8 cellular contexts compared by ENCODE assay signal in the genomic region with DNA sequence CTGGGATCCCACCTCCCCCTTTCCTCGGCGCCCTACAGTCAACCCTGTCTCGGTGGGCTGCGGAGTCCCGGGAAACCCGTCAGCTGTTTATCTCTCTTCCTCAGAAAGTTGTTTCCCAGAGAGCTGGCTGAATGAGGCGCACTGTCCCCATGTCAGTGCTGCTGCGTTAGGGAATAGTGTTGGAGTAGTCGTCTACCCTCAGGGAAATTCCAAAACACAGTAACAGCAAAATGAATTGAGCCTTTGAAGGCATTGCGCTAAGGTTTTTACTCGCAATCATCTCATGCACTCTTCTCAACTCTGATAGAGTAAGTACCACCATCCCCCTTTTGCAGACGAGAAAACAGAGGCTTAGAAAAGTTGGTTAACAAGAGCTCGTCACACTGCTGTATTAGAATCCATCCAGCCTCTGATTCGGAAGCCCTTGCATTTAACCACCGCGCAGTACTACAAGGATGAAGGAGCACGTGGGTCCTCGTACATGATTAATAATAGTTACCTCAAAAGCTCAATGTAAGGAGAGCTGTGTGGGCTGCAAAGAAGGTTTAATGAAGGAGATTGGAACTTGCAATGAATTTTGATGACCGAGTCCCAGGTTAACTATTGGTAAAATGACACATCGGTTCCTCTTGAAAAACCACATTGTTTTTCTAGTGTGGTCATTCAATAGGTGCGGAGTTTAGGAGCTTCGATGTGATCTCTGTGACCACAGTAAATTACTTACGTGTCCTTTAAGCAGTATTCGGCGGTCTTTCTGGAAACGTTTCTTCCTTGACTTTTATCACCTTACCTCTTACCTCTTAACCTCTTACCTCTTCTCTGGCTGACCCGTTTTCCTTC. TPM values are rescaled to one million over a fixed set of nuclear protein-coding genes. Genes with fewer than 3 reads are reported as not detected.
DNase-seq lines count a peak whose midpoint lies in the region; ATAC-seq and TF ChIP-seq lines count a peak whose summit lies in the region.

No MANE protein-coding gene starts in this region.

- TF ChIP-seq CTCF in colonic mucosa (IDR thresholded peaks at IDR 0.05) (no peak), lower lobe of right lung (IDR thresholded peaks at IDR 0.05) (no peak), testis (IDR thresholded peaks at IDR 0.05) (no peak)

- no peaks in the 10 kb centered on the region for H3K27me3 ChIP-seq in colonic mucosa
- H3K27me3 ChIP-seq in lower lobe of right lung (ENCODE audit: low read depth): no peaks in the 10 kb centered on the region
- H3K27me3 ChIP-seq in testis: no peaks in the 10 kb centered on the region

- H3K4me3 ChIP-seq in SK-N-MC (peak overlapping the region; percentile 90), colonic mucosa (peak overlapping the region; percentile 85), lower lobe of right lung (peak overlapping the region; percentile 99), testis (peak overlapping the region; percentile 93 to 99)

- DNase-seq in stimulated activated CD4-positive, alpha-beta T cell treated with anti-CD3 and anti-CD28 coated beads, Interleukin-2, amount 100 ng/mL, for 24 hours: peak; percentile 13 to 30
- no peak for DNase-seq in stimulated activated CD4-positive, alpha-beta T cell treated with anti-CD3 and anti-CD28 coated beads, Interleukin-1b, Interleukin-23, amount 100 ng/mL, for 48 hours
- DNase-seq in SK-N-MC (ENCODE audit: low read depth, low spot score) (no peak), colonic mucosa (peak; percentile 42), lower lobe of right lung (no peak), testis (peak; percentile 23)

- H3K36me3 ChIP-seq in SK-N-MC (ENCODE audit: insufficient read depth, low read length) (no peaks in the 10 kb centered on the region), colonic mucosa (no peaks in the 10 kb centered on the region), lower lobe of right lung (no peaks in the 10 kb centered on the region), testis (ENCODE audit: low read depth, missing control alignments) (no peaks in the 10 kb centered on the region)

- 2 to 3% methylated on average over 27 of the region's 27 CpGs for WGBS in testis, 2 donors

- no peak overlapping the region for H3K27ac ChIP-seq in SK-N-MC
- peak overlapping the region; percentile 97 for H3K27ac ChIP-seq in colonic mucosa
- H3K27ac ChIP-seq in lower lobe of right lung: peak overlapping the region; percentile 94
- peak overlapping the region; percentile 62 to 93 for H3K27ac ChIP-seq in testis

- H3K4me1 ChIP-seq in colonic mucosa: peaks cover 3% of the 10 kb centered on the region
- H3K4me1 ChIP-seq in lower lobe of right lung: peaks cover 27% of the 10 kb centered on the region
- H3K4me1 ChIP-seq in testis: no peaks in the 10 kb centered on the region

- H3K9ac ChIP-seq in SK-N-MC (ENCODE audit: insufficient read length) (peak overlapping the region; percentile 74), colonic mucosa (ENCODE audit: low read depth in 2 of 2, low read length in 2 of 2) (peak overlapping the region; percentile 65 to 79)

- no peak for TF ChIP-seq POLR2A in testis (IDR thresholded peaks at IDR 0.05)

- ATAC-seq in HG02938 (IDR thresholded peaks at IDR 0.05; ENCODE audit: unreplicated experiment) (peak; percentile 5), lower lobe of right lung (peak in 1 of 2 donors; percentile 23), HG03097 (IDR thresholded peaks at IDR 0.05; ENCODE audit: low FRiP score, unreplicated experiment) (no peak)

- H3K9me3 ChIP-seq in SK-N-MC (ENCODE audit: low read depth, low read length) (no peaks in the 10 kb centered on the region), colonic mucosa (no peaks in the 10 kb centered on the region), lower lobe of right lung (no peaks in the 10 kb centered on the region), testis (no peaks in the 10 kb centered on the region)

- intact Hi-C loops in colonic mucosa (cut with DNase I): no loop called here
- intact Hi-C loops in lower lobe of right lung (cut with DNase I): no loop called here
- intact Hi-C loops in testis (cut with DNase I; ENCODE audit: low total_unique reads): no loop called here

RNA-seq across cellular contexts. Expression of gene EDEM3, which starts 0.8 kb away (rescaled TPM):
- total RNA-seq in colonic mucosa: 10 to 100 TPM; 55.7 to 75.4 TPM
- total RNA-seq in lower lobe of right lung: 45.5 TPM
- total RNA-seq in testis: 10 to 100 TPM; 23.5 to 41.0 TPM
- polyA plus RNA-seq in testis (ENCODE audit: insufficient read depth, low read depth, low replicate concordance): 20.7 TPM

Comparison
In these comparisons a context has a peak if more than half of its experiments do, and no peak if none do; other contexts are left out.
1. DNase-seq: peak in stimulated activated CD4-positive, alpha-beta T cell treated with anti-CD3 and anti-CD28 coated beads, Interleukin-2, amount 100 ng/mL, for 24 hours (2 of 2), colonic mucosa (single experiment) and testis (single experiment); none in stimulated activated CD4-positive, alpha-beta T cell treated with anti-CD3 and anti-CD28 coated beads, Interleukin-1b, Interleukin-23, amount 100 ng/mL, for 48 hours (single experiment), SK-N-MC (single experiment) and lower lobe of right lung (single experiment).
2. Peak in every context shown above with its lines, with median percentiles within 50 percentile points of each other: H3K4me3 ChIP-seq.